In the genomic region with DNA sequence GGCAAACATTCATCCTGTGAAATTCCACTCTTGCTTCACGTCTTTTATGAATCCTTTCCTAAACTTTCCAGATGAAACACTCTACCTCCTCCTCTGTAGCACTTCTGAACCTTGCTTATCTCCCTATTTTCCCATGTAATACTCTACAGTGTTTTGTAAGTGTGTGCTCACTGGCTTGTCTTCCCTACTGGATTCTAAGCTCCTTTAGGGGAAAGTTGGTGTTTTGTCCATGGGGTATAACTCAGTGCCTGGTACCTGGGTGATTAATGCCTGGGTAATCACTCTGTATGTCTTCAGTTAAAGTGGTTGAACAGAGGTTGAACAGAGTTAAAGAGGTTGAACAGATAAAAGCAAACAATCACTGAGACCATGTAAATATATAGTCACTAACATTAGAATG, we compare ENCODE assay signal across 18 cellular contexts. TPM values are rescaled to one million over a fixed set of nuclear protein-coding genes. Genes with fewer than 3 reads are reported as not detected.
DNase-seq lines count a peak whose midpoint lies in the region; ATAC-seq and TF ChIP-seq lines count a peak whose summit lies in the region.
"Had no signal": no experiment of that assay in that cellular context is flagged by ENCODE, and none has a peak within 500 bp of the region (broad histone marks: within the 10 kb centered on the region; RNA-seq: fewer than 3 reads in every experiment).

No MANE protein-coding gene starts in this region.

- H3K9me3 ChIP-seq in heart left ventricle = no peaks in the 10 kb centered on the region
- H3K9me3 ChIP-seq in right atrium auricular region = no peaks in the 10 kb centered on the region
- no peaks in the 10 kb centered on the region for H3K9me3 ChIP-seq in neural cell (ENCODE audit: low read length)
- H3K9me3 ChIP-seq in vagina = no peaks in the 10 kb centered on the region
- H3K9me3 ChIP-seq: MG63 had no signal

- no peak for TF ChIP-seq EP300 in neural cell (conservative IDR thresholded peaks at IDR 0.05; ENCODE audit: poor library complexity, severe bottlenecking)

- TF ChIP-seq RAD21 in neural cell (conservative IDR thresholded peaks at IDR 0.05) = no peak

- no peak for ATAC-seq in heart left ventricle
- ATAC-seq: HCT116 had no signal

- H3K4me2 ChIP-seq in neural cell (ENCODE audit: low read length) = no peak overlapping the region

- H3K9me2 ChIP-seq in neural cell (ENCODE audit: insufficient read depth, low read length) = no peaks in the 10 kb centered on the region

- DNase-seq in heart left ventricle (no peak), right atrium auricular region (ENCODE audit: low spot score) (no peak), amniotic epithelial cell (ENCODE audit: low read depth) (peak; percentile 90), COLO829 (ENCODE audit: low spot score) (no peak), vagina (ENCODE audit: extremely low spot score in 2 of 2) (no peak), NOMO-1 treated with DMSO at 0.1 percent for 48 hours (lab: John Stamatoyannopoulos, UW; ENCODE audit: unreplicated experiment) (no peak)
- DNase-seq: EL, GF-D8, MG63, NCI-H1417, NCI-H1694 treated with DMSO at 0.1 percent for 48 hours, NCI-H2081 treated with DMSO at 0.1 percent for 48 hours, NCI-H2171 treated with DMSO at 0.1 percent for 48 hours, NCI-H446, NCI-H526, SHP77 had no signal

- H3K4me1 ChIP-seq in heart left ventricle (peaks cover under 1 to 38% (median 22%) of the 10 kb centered on the region in 12 donors), right atrium auricular region (peaks cover 0 to 44% of the 10 kb centered on the region in 2 donors), vagina (peaks cover 16% of the 10 kb centered on the region)

- H3K4me3 ChIP-seq in heart left ventricle = no peak overlapping the region
- H3K4me3 ChIP-seq in right atrium auricular region = no peak overlapping the region
- peak overlapping the region; percentile 44 for H3K4me3 ChIP-seq in neural cell (ENCODE audit: low read length)
- H3K4me3 ChIP-seq in vagina = no peak overlapping the region
- H3K4me3 ChIP-seq: MG63 had no signal

- no peak overlapping the region for H2AFZ ChIP-seq in neural cell (ENCODE audit: low read depth, low read length)

- H3K27me3 ChIP-seq in heart left ventricle (no peaks in the 10 kb centered on the region), right atrium auricular region (no peaks in the 10 kb centered on the region), neural cell (ENCODE audit: insufficient read depth, low read depth, low read length) (no peaks in the 10 kb centered on the region), vagina (no peaks in the 10 kb centered on the region)
- H3K27me3 ChIP-seq: MG63 had no signal

- TF ChIP-seq POLR2A in heart left ventricle (IDR thresholded peaks at IDR 0.05) = no peak
- no peak for TF ChIP-seq POLR2A in vagina (IDR thresholded peaks at IDR 0.05)

- no peaks in the 10 kb centered on the region for H4K20me1 ChIP-seq in neural cell (ENCODE audit: insufficient read depth)

- TF ChIP-seq CTCF in heart left ventricle (IDR thresholded peaks at IDR 0.05) (no peak), right atrium auricular region (IDR thresholded peaks at IDR 0.05) (no peak), neural cell (IDR thresholded peaks at IDR 0.05; ENCODE audit: poor library complexity, severe bottlenecking) (no peak), vagina (IDR thresholded peaks at IDR 0.05) (no peak)

- H3F3A ChIP-seq in neural cell (ENCODE audit: insufficient read depth, low read length, poor library complexity, severe bottlenecking) = no peaks in the 10 kb centered on the region

- peaks cover 4% of the 10 kb centered on the region for H3K79me2 ChIP-seq in neural cell (replicated peaks; ENCODE audit: insufficient read depth, low read length)

- H3K9ac ChIP-seq in neural cell (ENCODE audit: low read length) = no peak overlapping the region

- H3K27ac ChIP-seq in heart left ventricle (peak overlapping the region in 7 of 12 donors; percentile 43 to 80 (median 66)), right atrium auricular region (no peak overlapping the region), neural cell (ENCODE audit: low read length) (peak overlapping the region; percentile 96), vagina (no peak overlapping the region)

- intact Hi-C loops in heart left ventricle (cut with DNase I) (loop anchor here in 6 of 10 donors (5.0 to 10.0 kb wide), 7 partner anchors 43 to 217 kb away; partner anchors contain the start of genes TAC4 (in 2 of the 6), NXPH3 (in 1 of the 6) and SLC35B1 (in 1 of the 6)), vagina (cut with DNase I) (loop anchor here (5.0 kb wide), 1 partner anchor 217 kb away; no protein-coding TSS in a partner anchor)

- WGBS in heart left ventricle, 4 donors = 57 to 76% (median 63%) methylated on average over 1 of the region's 1 CpG

- no peaks in the 10 kb centered on the region for H3K36me3 ChIP-seq in heart left ventricle
- H3K36me3 ChIP-seq in right atrium auricular region = no peaks in the 10 kb centered on the region
- no peaks in the 10 kb centered on the region for H3K36me3 ChIP-seq in neural cell (ENCODE audit: insufficient read depth, low read length)
- H3K36me3 ChIP-seq in vagina = no peaks in the 10 kb centered on the region

TF ChIP-seq in neural cell, 6 proteins besides CTCF, POLR2A, EP300 and RAD21:
- TF ChIP-seq POLR2AphosphoS5 (IDR thresholded peaks at IDR 0.05) = no peak
- no peak for TF ChIP-seq MXI1 (conservative IDR thresholded peaks at IDR 0.05; ENCODE audit: poor library complexity, severe bottlenecking)
- TF ChIP-seq TAF1 (IDR thresholded peaks at IDR 0.05; ENCODE audit: low read depth) = no peak
- TF ChIP-seq, protein P1, sequence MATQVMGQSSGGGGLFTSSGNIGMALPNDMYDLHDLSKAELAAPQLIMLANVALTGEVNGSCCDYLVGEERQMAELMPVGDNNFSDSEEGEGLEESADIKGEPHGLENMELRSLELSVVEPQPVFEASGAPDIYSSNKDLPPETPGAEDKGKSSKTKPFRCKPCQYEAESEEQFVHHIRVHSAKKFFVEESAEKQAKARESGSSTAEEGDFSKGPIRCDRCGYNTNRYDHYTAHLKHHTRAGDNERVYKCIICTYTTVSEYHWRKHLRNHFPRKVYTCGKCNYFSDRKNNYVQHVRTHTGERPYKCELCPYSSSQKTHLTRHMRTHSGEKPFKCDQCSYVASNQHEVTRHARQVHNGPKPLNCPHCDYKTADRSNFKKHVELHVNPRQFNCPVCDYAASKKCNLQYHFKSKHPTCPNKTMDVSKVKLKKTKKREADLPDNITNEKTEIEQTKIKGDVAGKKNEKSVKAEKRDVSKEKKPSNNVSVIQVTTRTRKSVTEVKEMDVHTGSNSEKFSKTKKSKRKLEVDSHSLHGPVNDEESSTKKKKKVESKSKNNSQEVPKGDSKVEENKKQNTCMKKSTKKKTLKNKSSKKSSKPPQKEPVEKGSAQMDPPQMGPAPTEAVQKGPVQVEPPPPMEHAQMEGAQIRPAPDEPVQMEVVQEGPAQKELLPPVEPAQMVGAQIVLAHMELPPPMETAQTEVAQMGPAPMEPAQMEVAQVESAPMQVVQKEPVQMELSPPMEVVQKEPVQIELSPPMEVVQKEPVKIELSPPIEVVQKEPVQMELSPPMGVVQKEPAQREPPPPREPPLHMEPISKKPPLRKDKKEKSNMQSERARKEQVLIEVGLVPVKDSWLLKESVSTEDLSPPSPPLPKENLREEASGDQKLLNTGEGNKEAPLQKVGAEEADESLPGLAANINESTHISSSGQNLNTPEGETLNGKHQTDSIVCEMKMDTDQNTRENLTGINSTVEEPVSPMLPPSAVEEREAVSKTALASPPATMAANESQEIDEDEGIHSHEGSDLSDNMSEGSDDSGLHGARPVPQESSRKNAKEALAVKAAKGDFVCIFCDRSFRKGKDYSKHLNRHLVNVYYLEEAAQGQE (IDR thresholded peaks at IDR 0.05; ENCODE audit: borderline replicate concordance) = no peak
- TF ChIP-seq EZH2 (IDR thresholded peaks at IDR 0.05; ENCODE audit: borderline replicate concordance, insufficient read depth, low read length, poor library complexity, severe bottlenecking) = no peak
- no peak for TF ChIP-seq SMC3 (conservative IDR thresholded peaks at IDR 0.05; ENCODE audit: poor library complexity)

RNA-seq across cellular contexts. Expression of gene KAT7, which starts 3.8 kb away (rescaled TPM):
- total RNA-seq in heart left ventricle = 10 to 100 TPM; 34.3 to 80.9 (median 56.0) TPM
- polyA plus RNA-seq in heart left ventricle = 10 to 100 TPM; 10.1 to 27.3 TPM
- 10 to 100 TPM; 30.5 to 38.2 TPM for total RNA-seq in right atrium auricular region
- 25.9 and 31.0 TPM in 2 replicates for polyA plus RNA-seq in neural cell
- 75.5 and 84.0 TPM in 2 replicates for polyA minus RNA-seq in neural cell
- 36.1 TPM for total RNA-seq in vagina

RNA-seq across cellular contexts. Expression of gene FAM117A, which starts 20.7 kb away (rescaled TPM):
- total RNA-seq in heart left ventricle (10 to 100 TPM in 6 of 9 donors, 1 to 10 TPM in 3; 5.9 to 18.5 (median 14.9) TPM), right atrium auricular region (10 to 100 TPM; 15.1 to 15.5 TPM), vagina (15.7 TPM)
- polyA plus RNA-seq in heart left ventricle (1 to 10 TPM; 5.2 to 7.1 TPM), neural cell (2.3 and 3.7 TPM in 2 replicates)
- polyA minus RNA-seq in neural cell = 2.9 and 6.1 TPM in 2 replicates

Comparison
In these comparisons a context has a peak if more than half of its experiments do, and no peak if none do; other contexts are left out.
1. H3K27ac ChIP-seq: peak in heart left ventricle (7 of 12) and neural cell (single experiment); none in right atrium auricular region (0 of 2) and vagina (single experiment).